ENCODE assay signal across 18 cellular contexts in genomic region chr14:53273671-53274072, GRCh38.
DNase-seq lines count a peak whose midpoint lies in the region; ATAC-seq and TF ChIP-seq lines count a peak whose summit lies in the region.
"Had no signal": no experiment of that assay in that cellular context is flagged by ENCODE, and none has a peak within 500 bp of the region (broad histone marks: within the 10 kb centered on the region; RNA-seq: fewer than 3 reads in every experiment).

No MANE protein-coding gene starts in this region.

- H3K27me3 ChIP-seq in breast epithelium (no peaks in the 10 kb centered on the region), spleen (replicated peaks in 1 of 7) (no peaks in the 10 kb centered on the region)
- H3K27me3 ChIP-seq: adrenal gland, left lung had no signal

- intact Hi-C loops in MCF 10A (cut with micrococcal nuclease) (loop anchor here (10.0 kb wide), 1 partner anchor 119 kb away; the partner anchor contains the start of gene DDHD1), breast epithelium (cut with DNase I; ENCODE audit: low total_unique reads) (no loop called here), spleen (cut with DNase I; ENCODE audit: low total_unique reads) (no loop called here)

- no peak overlapping the region for H3K4me3 Mint-ChIP-seq in MCF 10A (ENCODE audit: unreplicated experiment)
- H3K4me3 Mint-ChIP-seq: activated B cell treated with CpG ODN at 0.5 μM for 24 hours; naive B cell; stimulated activated naive CD8-positive, alpha-beta T cell treated with anti-CD3 and anti-CD28 coated beads, Interleukin-15, Interleukin-2, amounts not matched to agents 100 ng/mL and 50 ng/mL, for 24 hours had no signal

- H3K4me3 ChIP-seq in breast epithelium = no peak overlapping the region
- H3K4me3 ChIP-seq in fibroblast of pulmonary artery (replicated peaks; ENCODE audit: low read depth, low read length) = no peak overlapping the region
- H3K4me3 ChIP-seq in spleen = no peak overlapping the region
- H3K4me3 ChIP-seq: adrenal gland, left lung had no signal

- H3K9me3 ChIP-seq in breast epithelium = no peaks in the 10 kb centered on the region
- H3K9me3 ChIP-seq in spleen = peaks cover 0 to 17% (median 0%) of the 10 kb centered on the region in 8 donors
- H3K9me3 ChIP-seq: adrenal gland, left lung had no signal

- H3K36me3 ChIP-seq in breast epithelium (no peaks in the 10 kb centered on the region), spleen (no peaks in the 10 kb centered on the region)
- H3K36me3 ChIP-seq: adrenal gland, left lung had no signal

- TF ChIP-seq CTCF in MCF 10A (IDR thresholded peaks at IDR 0.05; ENCODE audit: unreplicated experiment) (no peak), breast epithelium (IDR thresholded peaks at IDR 0.05) (no peak), fibroblast of pulmonary artery (IDR thresholded peaks at IDR 0.05; ENCODE audit: low read length, missing control alignments) (no peak), spleen (IDR thresholded peaks at IDR 0.05 in 8 of 11, conservative IDR thresholded peaks at IDR 0.05 in 3 of 11) (no peak)

- ATAC-seq in GM21381 (IDR thresholded peaks at IDR 0.05; ENCODE audit: unreplicated experiment) = no peak
- ATAC-seq: left lung, Panc1 had no signal

- H3K4me1 ChIP-seq in breast epithelium (no peaks in the 10 kb centered on the region), spleen (no peaks in the 10 kb centered on the region)
- H3K4me1 ChIP-seq: adrenal gland, left lung had no signal

- BruUV-seq in MCF 10A (replicated peaks; lab: Mats Ljungman, UMichigan) = no TSS peak

- H3K27ac ChIP-seq in breast epithelium (no peak overlapping the region), spleen (no peak overlapping the region)
- H3K27ac ChIP-seq: adrenal gland, epithelial cell of prostate, left lung had no signal

- CTCF ChIA-PET in MCF 10A (lab: Yijun Ruan, JAX) = interaction anchor here (0.6 to 1.2 kb wide), 3 partner anchors 22 to 114 kb away, joined by 3 to 4 read pairs (median 3); no protein-coding TSS in a partner anchor

- H3K27ac Mint-ChIP-seq in MCF 10A (ENCODE audit: low read depth, unreplicated experiment) = no peak overlapping the region
- H3K27ac Mint-ChIP-seq: activated B cell treated with CpG ODN at 0.5 μM for 24 hours; naive B cell; stimulated activated naive CD8-positive, alpha-beta T cell treated with anti-CD3 and anti-CD28 coated beads, Interleukin-15, Interleukin-2, amounts not matched to agents 100 ng/mL and 50 ng/mL, for 24 hours had no signal

- H3K27me3 Mint-ChIP-seq in MCF 10A (ENCODE audit: insufficient read depth, unreplicated experiment) = no peaks in the 10 kb centered on the region
- H3K27me3 Mint-ChIP-seq: activated B cell treated with CpG ODN at 0.5 μM for 24 hours; naive B cell; stimulated activated naive CD8-positive, alpha-beta T cell treated with anti-CD3 and anti-CD28 coated beads, Interleukin-15, Interleukin-2, amounts not matched to agents 100 ng/mL and 50 ng/mL, for 24 hours had no signal

- POLR2A ChIA-PET in MCF 10A (lab: Yijun Ruan, JAX) = interaction anchor here (0.5 to 0.6 kb wide), 3 partner anchors 80 to 936 kb away, joined by 3 read pairs; no protein-coding TSS in a partner anchor

- no peaks in the 10 kb centered on the region for H3K36me3 Mint-ChIP-seq in MCF 10A (ENCODE audit: insufficient read depth, unreplicated experiment)
- H3K36me3 Mint-ChIP-seq: naive B cell had no signal

- peaks cover 2% of the 10 kb centered on the region for H3K4me1 Mint-ChIP-seq in MCF 10A (ENCODE audit: insufficient read depth, unreplicated experiment)
- H3K4me1 Mint-ChIP-seq: activated B cell treated with CpG ODN at 0.5 μM for 24 hours, naive B cell had no signal

- DNase-seq in MCF 10A (ENCODE audit: unreplicated experiment) (peak; percentile 54), breast epithelium (ENCODE audit: low spot score in 2 of 2) (no peak), RPMI7951 (ENCODE audit: low read depth) (peak; percentile 79), fibroblast of pulmonary artery (ENCODE audit: low read depth) (peak; percentile 72), spleen (peak; percentile 43), cerebellar nuclear complex (lab: John Stamatoyannopoulos, UW) (no peak), A172 (ENCODE audit: low spot score) (no peak)
- DNase-seq: activated B cell treated with CpG ODN at 0.5 μM for 24 hours, adrenal gland, GF-D8, hypothalamus, left lung, naive B cell, NCI-H524 had no signal

- TF ChIP-seq POLR2A in breast epithelium (IDR thresholded peaks at IDR 0.05) (no peak), spleen (IDR thresholded peaks at IDR 0.05) (no peak)

- 67 to 91% (median 73%) methylated on average over 6 of the region's 6 CpGs for WGBS in spleen, 5 donors

- no peaks in the 10 kb centered on the region for H3K9me3 Mint-ChIP-seq in MCF 10A (ENCODE audit: unreplicated experiment)

Comparison
In these comparisons a context has a peak if more than half of its experiments do, and no peak if none do; other contexts are left out.
1. DNase-seq: peak in MCF 10A (single experiment), RPMI7951 (single experiment), fibroblast of pulmonary artery (single experiment) and spleen (single experiment); none in breast epithelium (0 of 2), cerebellar nuclear complex (0 of 2) and A172 (single experiment).